In the genomic region with DNA sequence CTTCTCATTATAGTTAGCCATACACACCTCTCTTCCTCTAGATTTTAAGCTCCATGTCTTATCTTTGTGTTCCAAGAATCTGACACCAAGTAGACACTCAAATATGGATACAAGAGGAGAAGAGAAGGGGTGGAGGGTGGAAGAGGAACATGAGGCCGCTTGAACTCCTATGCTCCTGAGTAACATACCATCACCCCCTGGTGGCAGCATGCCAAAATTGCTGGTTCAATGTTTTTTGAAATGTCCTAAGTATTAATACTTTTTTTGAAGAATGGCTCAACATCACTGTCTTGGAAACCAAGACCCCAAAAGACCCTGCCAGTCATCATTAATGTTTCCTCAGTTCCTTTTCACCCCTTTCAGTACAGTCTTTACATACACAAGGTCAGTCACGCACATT, we compare ENCODE assay signal across 12 cellular contexts.
DNase-seq lines count a peak whose midpoint lies in the region; ATAC-seq, FAIRE-seq and TF ChIP-seq lines count a peak whose summit lies in the region.
"Had no signal": no experiment of that assay in that cellular context is flagged by ENCODE, and none has a peak within 500 bp of the region (broad histone marks: within the 10 kb centered on the region; RNA-seq: fewer than 3 reads in every experiment).

No MANE protein-coding gene starts in this region.

- no peaks in the 10 kb centered on the region for H3K9me2 ChIP-seq in PC-3 (replicated peaks; ENCODE audit: low read length)

- H3K4me2 ChIP-seq in PC-3 (ENCODE audit: low read length) = no peak overlapping the region

- H3K4me3 ChIP-seq in PC-3 (ENCODE audit: low read length) (no peak overlapping the region), gastroesophageal sphincter (no peak overlapping the region), thoracic aorta (no peak overlapping the region)
- H3K4me3 ChIP-seq: gastrocnemius medialis, suprapubic skin had no signal

- no peak for ATAC-seq in PC-3
- no peak for ATAC-seq in gastroesophageal sphincter
- no peak for ATAC-seq in thoracic aorta (ENCODE audit: insufficient number of reproducible peaks, low FRiP score, low read depth)
- no peak for ATAC-seq in HG03457 (IDR thresholded peaks at IDR 0.05; ENCODE audit: unreplicated experiment)
- ATAC-seq: gastrocnemius medialis had no signal

- intact Hi-C loops in PC-3 (cut with micrococcal nuclease) = loop anchor here (10.0 kb wide), 1 partner anchor 218 kb away; no protein-coding TSS in a partner anchor

- TF ChIP-seq CTCF in PC-3 (conservative IDR thresholded peaks at IDR 0.05; ENCODE audit: low read depth, low read length) (peak; percentile 60), gastroesophageal sphincter (IDR thresholded peaks at IDR 0.05) (no peak), thoracic aorta (IDR thresholded peaks at IDR 0.05) (no peak)

- DNase-seq in NCI-H82 (lab: John Stamatoyannopoulos, UW) (peak; percentile 64), NCI-H82 treated with DMSO at 0.1 percent for 48 hours (lab: John Stamatoyannopoulos, UW; ENCODE audit: unreplicated experiment) (no peak), PC-3 (peak; percentile 30), thoracic aorta (ENCODE audit: low spot score) (no peak), NCI-H526 treated with DMSO at 0.1 percent for 48 hours (lab: John Stamatoyannopoulos, UW) (no peak), GM12892 (ENCODE audit: insufficient read length) (no peak)
- DNase-seq: activated CD4-positive, alpha-beta T cell treated with anti-CD3 and anti-CD28 coated beads, Interleukin-2, amount 10 ng/mL, durations not matched to agents 7 days and 5 days; amniotic stem cell; gastrocnemius medialis had no signal

- TF ChIP-seq EP300 in gastroesophageal sphincter (IDR thresholded peaks at IDR 0.05) = no peak

- CTCF ChIA-PET in PC-3 (lab: Charles Lee) = no interaction called here

- no peaks in the 10 kb centered on the region for H3K79me2 ChIP-seq in PC-3 (ENCODE audit: low read length)

- H3K9ac ChIP-seq in PC-3 (ENCODE audit: low read length) = no peak overlapping the region

- no peak for FAIRE-seq in GM12892 (lab: Jason Lieb, UNC)

- H3F3A ChIP-seq in PC-3 (ENCODE audit: low read length, unreplicated experiment) = no peaks in the 10 kb centered on the region

- H3K27me3 ChIP-seq in PC-3 (ENCODE audit: low read length) (no peaks in the 10 kb centered on the region), gastroesophageal sphincter (no peaks in the 10 kb centered on the region), thoracic aorta (replicated peaks; ENCODE audit: insufficient read depth) (no peaks in the 10 kb centered on the region)
- H3K27me3 ChIP-seq: gastrocnemius medialis, suprapubic skin had no signal

- H3K9me3 ChIP-seq in PC-3 (ENCODE audit: low read length) = no peaks in the 10 kb centered on the region
- H3K9me3 ChIP-seq in gastroesophageal sphincter = no peaks in the 10 kb centered on the region
- H3K9me3 ChIP-seq in thoracic aorta = no peaks in the 10 kb centered on the region
- H3K9me3 ChIP-seq: gastrocnemius medialis, suprapubic skin had no signal

- 54 to 63% methylated on average over 2 of the region's 2 CpGs for WGBS in gastroesophageal sphincter (ENCODE audit: low coverage in 1 of 2), 2 donors

- H2AFZ ChIP-seq in PC-3 (ENCODE audit: low read length) = no peak overlapping the region

- H3K4me1 ChIP-seq in PC-3 (ENCODE audit: insufficient read depth, low read length) (0 out of 2 replicates have a peak, but pooled peaks cover 5% of the 10 kb centered on the region), gastroesophageal sphincter (peaks cover 41 to 100% (median 54%) of the 10 kb centered on the region in 3 donors), thoracic aorta (ENCODE audit: control insufficient read depth in 1 of 2, low read depth in 2 of 2) (peaks cover 64 to 99% of the 10 kb centered on the region in 2 donors)

- no TSS peak for BruUV-seq in PC-3 (replicated peaks; lab: Mats Ljungman, UMichigan)

- POLR2A ChIA-PET in PC-3 (lab: Charles Lee; ENCODE audit: unreplicated experiment) = no interaction called here

- H3K27ac ChIP-seq in PC-3 (ENCODE audit: low read length) (no peak overlapping the region), gastroesophageal sphincter (peak overlapping the region; percentile 90 to 96 (median 94)), thoracic aorta (peak overlapping the region; percentile 91 to 98)

- no peaks in the 10 kb centered on the region for H4K20me1 ChIP-seq in PC-3 (ENCODE audit: low read length)

- no peak for TF ChIP-seq POLR2A in gastroesophageal sphincter (IDR thresholded peaks at IDR 0.05)
- no peak for TF ChIP-seq POLR2A in GM12892 (IDR thresholded peaks at IDR 0.05; ENCODE audit: low read depth, low read length)

- no peaks in the 10 kb centered on the region for H3K36me3 ChIP-seq in PC-3 (ENCODE audit: low read depth, low read length)
- peaks cover 0 to 29% of the 10 kb centered on the region in 2 donors for H3K36me3 ChIP-seq in gastroesophageal sphincter
- peaks cover 30% of the 10 kb centered on the region for H3K36me3 ChIP-seq in thoracic aorta
- H3K36me3 ChIP-seq: gastrocnemius medialis, suprapubic skin had no signal

Comparison
In these comparisons a context has a peak if more than half of its experiments do, and no peak if none do; other contexts are left out.
1. DNase-seq: peak in NCI-H82 (single experiment) and PC-3 (single experiment); none in NCI-H82 treated with DMSO at 0.1 percent for 48 hours (single experiment), thoracic aorta (single experiment), NCI-H526 treated with DMSO at 0.1 percent for 48 hours (single experiment) and GM12892 (single experiment).